1 cellular context compared by ENCODE assay signal in genomic region chr1:26405281-26405915, GRCh38.
TF ChIP-seq lines count a peak whose summit lies in the region.

No MANE protein-coding gene starts in this region.

TF ChIP-seq in IMR-90, 13 proteins besides CTCF, POLR2A, EP300 and RAD21:
- no peak for TF ChIP-seq NFE2L2 (IDR thresholded peaks at IDR 0.05; ENCODE audit: low read depth, low read length)
- no peak for TF ChIP-seq FOS (IDR thresholded peaks at IDR 0.05; ENCODE audit: low read depth, low read length)
- no peak for TF ChIP-seq CHD1 (IDR thresholded peaks at IDR 0.05; ENCODE audit: low read depth, low read length)
- TF ChIP-seq MAZ (IDR thresholded peaks at IDR 0.05; ENCODE audit: borderline replicate concordance, low read depth, low read length): no peak
- TF ChIP-seq CEBPB (IDR thresholded peaks at IDR 0.05; ENCODE audit: low read depth, low read length): no peak
- no peak for TF ChIP-seq USF2 (IDR thresholded peaks at IDR 0.05; ENCODE audit: low read depth, low read length)
- TF ChIP-seq SMC3 (IDR thresholded peaks at IDR 0.05; ENCODE audit: low read depth, low read length): no peak
- no peak for TF ChIP-seq MAFK (IDR thresholded peaks at IDR 0.05; ENCODE audit: low read depth, low read length)
- TF ChIP-seq ELK1 (IDR thresholded peaks at IDR 0.05; ENCODE audit: borderline replicate concordance, low read depth, low read length): no peak
